8 cellular contexts compared by ENCODE assay signal in genomic region chr3:53255775-53256703, GRCh38. TPM values are rescaled to one million over a fixed set of nuclear protein-coding genes. Genes with fewer than 3 reads are reported as not detected.
DNase-seq lines count a peak whose midpoint lies in the region; ATAC-seq and TF ChIP-seq lines count a peak whose summit lies in the region.

TKT (minus strand) TSS chr3:53256022; CDS start chr3:53255942, 80 bp downstream.

- TF ChIP-seq CTCF in OCI-LY3 (IDR thresholded peaks at IDR 0.05; ENCODE audit: low read depth, low read length): no peak
- TF ChIP-seq CTCF in epithelial cell of esophagus (IDR thresholded peaks at IDR 0.05; ENCODE audit: insufficient read depth, low read depth, low read length, missing control alignments): no peak
- TF ChIP-seq CTCF in mucosa of descending colon (IDR thresholded peaks at IDR 0.05): no peak

- no peaks in the 10 kb centered on the region for H3K9me3 Mint-ChIP-seq in CD4-positive, CD25-positive, alpha-beta regulatory T cell

- H3K4me1 Mint-ChIP-seq in CD4-positive, CD25-positive, alpha-beta regulatory T cell: peaks cover 17 to 44% (median 27%) of the 10 kb centered on the region in 4 donors

- H3K27me3 ChIP-seq in CD4-positive, CD25-positive, alpha-beta regulatory T cell (ENCODE audit: control insufficient read depth, insufficient read depth, low read length): no peaks in the 10 kb centered on the region
- H3K27me3 ChIP-seq in OCI-LY3 (ENCODE audit: low read depth, low read length): no peaks in the 10 kb centered on the region

- peaks cover 9% of the 10 kb centered on the region for H3K27me3 Mint-ChIP-seq in CD4-positive, CD25-positive, alpha-beta regulatory T cell

- peaks cover 48% of the 10 kb centered on the region for H3K79me2 ChIP-seq in OCI-LY3 (ENCODE audit: low read length)

- peak; percentile 71 to 78 for ATAC-seq in CD4-positive, CD25-positive, alpha-beta regulatory T cell (ENCODE audit: low read depth in 2 of 2)
- ATAC-seq in GM19372 (IDR thresholded peaks at IDR 0.05; ENCODE audit: low read depth, unreplicated experiment) (peak; percentile 62), HG03558 (IDR thresholded peaks at IDR 0.05; ENCODE audit: extremely low read depth, unreplicated experiment) (peak; percentile 37), mucosa of descending colon (peak; percentile 87)

- H3K27ac Mint-ChIP-seq in CD4-positive, CD25-positive, alpha-beta regulatory T cell: peak within 1 kb of the TSS; percentile 83 to 90 (median 89)

- peak within 1 kb of the TSS; percentile 90 to 97 (median 94) for H3K4me3 Mint-ChIP-seq in CD4-positive, CD25-positive, alpha-beta regulatory T cell

- H3K27ac ChIP-seq in CD4-positive, CD25-positive, alpha-beta regulatory T cell (ENCODE audit: insufficient read depth, low read length, poor library complexity, severe bottlenecking): peak within 1 kb of the TSS; percentile 66
- H3K27ac ChIP-seq in OCI-LY3 (ENCODE audit: low read length): peak within 1 kb of the TSS; percentile 52

- H3K36me3 Mint-ChIP-seq in CD4-positive, CD25-positive, alpha-beta regulatory T cell: no peaks in the 10 kb centered on the region

- DNase-seq in CD4-positive, CD25-positive, alpha-beta regulatory T cell: peak; percentile 72 to 91 (median 74)
- DNase-seq in activated T-cell treated with anti-CD3 and anti-CD28 coated beads for 1 hour (ENCODE audit: low read depth): peak; percentile 71
- peak; percentile 91 for DNase-seq in epithelial cell of esophagus (ENCODE audit: low read depth)
- DNase-seq in mucosa of descending colon: peak; percentile 93
- peak; percentile 50 to 54 for DNase-seq in stimulated activated CD8-positive, alpha-beta memory T cell treated with anti-CD3 and anti-CD28 coated beads, Interleukin-4, amount 100 ng/mL, for 1 hour (ENCODE audit: low read depth in 2 of 2, low spot score in 1 of 2)

- H4K20me1 ChIP-seq in OCI-LY3 (ENCODE audit: insufficient read depth, low read length): peaks cover 37% of the 10 kb centered on the region

- H3K36me3 ChIP-seq in CD4-positive, CD25-positive, alpha-beta regulatory T cell (ENCODE audit: control insufficient read depth, insufficient read depth, low read length): no peaks in the 10 kb centered on the region
- H3K36me3 ChIP-seq in OCI-LY3 (replicated peaks; ENCODE audit: low read depth, low read length) (peaks cover 17% of the 10 kb centered on the region), mucosa of descending colon (ENCODE audit: low read depth) (no peaks in the 10 kb centered on the region)

- H3K4me1 ChIP-seq in CD4-positive, CD25-positive, alpha-beta regulatory T cell (ENCODE audit: control insufficient read depth, insufficient read depth, low read length, poor library complexity, severe bottlenecking): peaks cover 27% of the 10 kb centered on the region
- peaks cover 13% of the 10 kb centered on the region for H3K4me1 ChIP-seq in OCI-LY3 (ENCODE audit: low read length)
- peaks cover 22% of the 10 kb centered on the region for H3K4me1 ChIP-seq in mucosa of descending colon (ENCODE audit: low read depth)

- H3K9me3 ChIP-seq in CD4-positive, CD25-positive, alpha-beta regulatory T cell (ENCODE audit: control insufficient read depth in 2 of 2, low read length in 2 of 2): no peaks in the 10 kb centered on the region
- no peaks in the 10 kb centered on the region for H3K9me3 ChIP-seq in OCI-LY3 (ENCODE audit: insufficient read depth, low read length)
- no peaks in the 10 kb centered on the region for H3K9me3 ChIP-seq in mucosa of descending colon

- H2AFZ ChIP-seq in OCI-LY3 (ENCODE audit: low read depth, low read length): peak within 1 kb of the TSS; percentile 43; the same call in 1 of the 2 replicates

- H3K4me3 ChIP-seq in CD4-positive, CD25-positive, alpha-beta regulatory T cell (ENCODE audit: low read depth, low read length): peak within 1 kb of the TSS; percentile 74
- H3K4me3 ChIP-seq in OCI-LY3 (ENCODE audit: low read length) (peak within 1 kb of the TSS; percentile 87), epithelial cell of esophagus (ENCODE audit: low read length) (peak within 1 kb of the TSS; percentile 82), mucosa of descending colon (peak within 1 kb of the TSS; percentile 78)

- H3K9ac ChIP-seq in OCI-LY3 (ENCODE audit: low read length): peak within 1 kb of the TSS; percentile 89

- H3K4me2 ChIP-seq in OCI-LY3 (ENCODE audit: low read length): peak within 1 kb of the TSS; percentile 96

- intact Hi-C loops in mucosa of descending colon (cut with DNase I, micrococcal nuclease): no loop called here

RNA-seq across cellular contexts. Expression of gene TKT, which starts in this region (rescaled TPM):
- total RNA-seq in CD4-positive, CD25-positive, alpha-beta regulatory T cell: 95.6 TPM
- polyA plus RNA-seq in CD4-positive, CD25-positive, alpha-beta regulatory T cell: 10 to 100 TPM; 59.0 to 76.2 (median 70.6) TPM
- total RNA-seq in mucosa of descending colon: 100 to 1,000 TPM; 180 to 260 (median 226) TPM

Comparison
In these comparisons a context has a peak if more than half of its experiments do, and no peak if none do; other contexts are left out.
1. Peak in every context shown above with its lines: DNase-seq, ATAC-seq, H3K4me3 ChIP-seq and H3K27ac ChIP-seq.
2. ATAC-seq: peak in every context shown above with its lines; median percentile 87 in mucosa of descending colon; 74 in CD4-positive, CD25-positive, alpha-beta regulatory T cell; 62 in GM19372; 37 in HG03558.